In genomic region chr3:188177721-188178120, GRCh38 we compare ENCODE assay signal across 25 cellular contexts. TPM values are rescaled to one million over a fixed set of nuclear protein-coding genes. Genes with fewer than 3 reads are reported as not detected.
DNase-seq lines count a peak whose midpoint lies in the region; ATAC-seq and TF ChIP-seq lines count a peak whose summit lies in the region.
"Had no signal": no experiment of that assay in that cellular context is flagged by ENCODE, and none has a peak within 500 bp of the region (broad histone marks: within the 10 kb centered on the region; RNA-seq: fewer than 3 reads in every experiment).

No MANE protein-coding gene starts in this region.

- H3K27me3 Mint-ChIP-seq in activated naive CD4-positive, alpha-beta T cell treated with anti-CD3 and anti-CD28 coated beads, Interleukin-2, amount 10 ng/mL, durations not matched to agents 7 days and 5 days = no peaks in the 10 kb centered on the region
- H3K27me3 Mint-ChIP-seq in osteocyte (ENCODE audit: unreplicated experiment) = no peaks in the 10 kb centered on the region
- H3K27me3 Mint-ChIP-seq: activated B cell treated with CpG ODN at 0.5 μM for 24 hours; naive thymus-derived CD4-positive, alpha-beta T cell had no signal

- peaks cover 58% of the 10 kb centered on the region for H3K4me1 Mint-ChIP-seq in activated naive CD4-positive, alpha-beta T cell treated with anti-CD3 and anti-CD28 coated beads, Interleukin-2, amount 10 ng/mL, durations not matched to agents 7 days and 5 days
- H3K4me1 Mint-ChIP-seq in osteocyte (ENCODE audit: unreplicated experiment) = peaks cover 38% of the 10 kb centered on the region

- H3K9me3 ChIP-seq in transverse colon = no peaks in the 10 kb centered on the region
- H3K9me3 ChIP-seq: heart left ventricle, neutrophil, psoas muscle had no signal

- 54% methylated on average over 2 of the region's 2 CpGs; no CpG with 5 or more reads in 1 of the 2 donors for WGBS in transverse colon (ENCODE audit: low coverage in 1 of 2), 2 donors

- peaks cover 3% of the 10 kb centered on the region for H3K9me3 Mint-ChIP-seq in activated naive CD4-positive, alpha-beta T cell treated with anti-CD3 and anti-CD28 coated beads, Interleukin-2, amount 10 ng/mL, durations not matched to agents 7 days and 5 days
- H3K9me3 Mint-ChIP-seq in osteocyte (ENCODE audit: unreplicated experiment) = no peaks in the 10 kb centered on the region
- H3K9me3 Mint-ChIP-seq: activated B cell treated with CpG ODN at 0.5 μM for 24 hours; activated T-cell treated with anti-CD3 and anti-CD28 coated beads, Interleukin-2, amount 50 U/mL, for 4 hours; GM23338 had no signal

- H3K4me1 ChIP-seq in transverse colon = peaks cover 33 to 96% (median 74%) of the 10 kb centered on the region in 4 donors

- H3K27me3 ChIP-seq in transverse colon = no peaks in the 10 kb centered on the region
- H3K27me3 ChIP-seq: heart left ventricle, neutrophil had no signal

- no peak for DNase-seq in activated naive CD4-positive, alpha-beta T cell treated with anti-CD3 and anti-CD28 coated beads, Interleukin-2, amount 10 ng/mL, durations not matched to agents 7 days and 5 days
- no peak for DNase-seq in activated naive CD4-positive, alpha-beta T cell (lab: John Stamatoyannopoulos, UW)
- DNase-seq in coronary artery (ENCODE audit: low spot score) (no peak), osteocyte (ENCODE audit: extremely low spot score, unreplicated experiment) (no peak), transverse colon (no peak), NCI-H2029 treated with DMSO at 0.1 percent for 48 hours (lab: John Stamatoyannopoulos, UW) (no peak), anterior cingulate cortex (lab: John Stamatoyannopoulos, UW) (no peak)
- DNase-seq: activated B cell treated with CpG ODN at 0.5 μM for 24 hours; activated CD4-positive, alpha-beta T cell treated with anti-CD3 and anti-CD28 coated beads, Interleukin-2, amount 50 U/mL, for 1 hour; activated naive CD4-positive, alpha-beta T cell treated with Interleukin-2 at 50 U/mL for 16 hours; activated T-cell treated with anti-CD3 and anti-CD28 coated beads, Interleukin-2, amount 50 U/mL, for 4 hours; effector CD4-positive, alpha-beta T cell; heart left ventricle; naive thymus-derived CD4-positive, alpha-beta T cell; NCI-H510A; psoas muscle; SIG-M5; stimulated activated CD4-positive, alpha-beta T cell treated with anti-CD3 and anti-CD28 coated beads, Interleukin-4, amount 100 ng/mL, for 24 hours; substantia nigra; SW 1271 had no signal

- ATAC-seq in SK-N-SH treated with all-trans-retinoic acid at 6 μM for 48 hours = no peak
- ATAC-seq: activated T-cell treated with anti-CD3 and anti-CD28 coated beads, Interleukin-2, amount 50 U/mL, for 4 hours; GM23338; heart left ventricle; HepG2; naive thymus-derived CD4-positive, alpha-beta T cell; psoas muscle had no signal

- intact Hi-C loops in transverse colon (cut with DNase I; ENCODE audit: low total_unique reads) = no loop called here

- TF ChIP-seq CTCF in coronary artery (IDR thresholded peaks at IDR 0.05) (no peak), osteocyte (IDR thresholded peaks at IDR 0.05) (no peak), transverse colon (IDR thresholded peaks at IDR 0.05) (no peak)

- no peaks in the 10 kb centered on the region for H3K36me3 ChIP-seq in transverse colon
- H3K36me3 ChIP-seq: neutrophil had no signal

- in situ Hi-C loops in transverse colon (cut with MboI; ENCODE audit: low pct_ligation_motif_present in 1 of 4, low pct_unique_long_range_greater_than_20kb in 1 of 4, low sequenced_read_pairs in 3 of 4) = no loop called here

- TF ChIP-seq EP300 in transverse colon (IDR thresholded peaks at IDR 0.05; ENCODE audit: low read depth) = no peak

- H3K27ac ChIP-seq in coronary artery = peak overlapping the region; percentile 73 to 87
- H3K27ac ChIP-seq in transverse colon = peak overlapping the region; percentile 82 to 96 (median 84)
- H3K27ac ChIP-seq: 22Rv1, neutrophil had no signal

- CTCF ChIA-PET in activated naive CD4-positive, alpha-beta T cell treated with anti-CD3 and anti-CD28 coated beads, Interleukin-2, amount 10 ng/mL, durations not matched to agents 7 days and 5 days (lab: Charles Lee) = interaction anchor here (1.2 to 1.3 kb wide), 2 partner anchors 374 to 439 kb away, joined by 3 read pairs; no protein-coding TSS in a partner anchor

- peaks cover 48% of the 10 kb centered on the region for H3K36me3 Mint-ChIP-seq in activated naive CD4-positive, alpha-beta T cell treated with anti-CD3 and anti-CD28 coated beads, Interleukin-2, amount 10 ng/mL, durations not matched to agents 7 days and 5 days
- peaks cover 14% of the 10 kb centered on the region for H3K36me3 Mint-ChIP-seq in osteocyte (ENCODE audit: unreplicated experiment)

- peak overlapping the region; percentile 17 for H3K27ac Mint-ChIP-seq in activated naive CD4-positive, alpha-beta T cell treated with anti-CD3 and anti-CD28 coated beads, Interleukin-2, amount 10 ng/mL, durations not matched to agents 7 days and 5 days
- peak overlapping the region; percentile 29 for H3K27ac Mint-ChIP-seq in osteocyte (ENCODE audit: unreplicated experiment)
- H3K27ac Mint-ChIP-seq: activated B cell treated with CpG ODN at 0.5 μM for 24 hours, GM23338 had no signal

- H3K4me3 Mint-ChIP-seq in activated naive CD4-positive, alpha-beta T cell treated with anti-CD3 and anti-CD28 coated beads, Interleukin-2, amount 10 ng/mL, durations not matched to agents 7 days and 5 days = no peak overlapping the region
- H3K4me3 Mint-ChIP-seq in osteocyte (ENCODE audit: unreplicated experiment) = no peak overlapping the region
- H3K4me3 Mint-ChIP-seq: activated B cell treated with CpG ODN at 0.5 μM for 24 hours; activated T-cell treated with anti-CD3 and anti-CD28 coated beads, Interleukin-2, amount 50 U/mL, for 4 hours; GM23338 had no signal

- TF ChIP-seq POLR2A in transverse colon (IDR thresholded peaks at IDR 0.05) = no peak

- H3K4me3 ChIP-seq in coronary artery (no peak overlapping the region), transverse colon (no peak overlapping the region)
- H3K4me3 ChIP-seq: GM23338, heart left ventricle, psoas muscle had no signal

TF ChIP-seq in SK-N-SH treated with all-trans-retinoic acid at 6 μM for 48 hours, 23 proteins besides CTCF, POLR2A, EP300 and RAD21:
- TF ChIP-seq TSHZ2 (CRISPR knock-in tag; IDR thresholded peaks at IDR 0.05) = no peak
- TF ChIP-seq ZNF70 (CRISPR knock-in tag; IDR thresholded peaks at IDR 0.05) = no peak
- no peak for TF ChIP-seq ZNF565 (CRISPR knock-in tag; conservative IDR thresholded peaks at IDR 0.05; ENCODE audit: low read depth)
- TF ChIP-seq GLIS3 (CRISPR knock-in tag; IDR thresholded peaks at IDR 0.05) = no peak
- TF ChIP-seq TCF4 (CRISPR knock-in tag; IDR thresholded peaks at IDR 0.05; ENCODE audit: borderline replicate concordance) = no peak
- TF ChIP-seq RARB (CRISPR knock-in tag; IDR thresholded peaks at IDR 0.05) = no peak
- no peak for TF ChIP-seq OSR1 (CRISPR knock-in tag; IDR thresholded peaks at IDR 0.05)
- TF ChIP-seq ISL1 (CRISPR knock-in tag; IDR thresholded peaks at IDR 0.05) = no peak
- no peak for TF ChIP-seq CSDC2 (CRISPR knock-in tag; IDR thresholded peaks at IDR 0.05)
TF ChIP-seq in SK-N-SH treated with all-trans-retinoic acid at 6 μM for 48 hours: peak in this region for 0.

RNA-seq across cellular contexts. Expression of gene LPP, which starts 23.8 kb away (rescaled TPM):
- total RNA-seq in osteocyte (184 and 187 TPM in 2 replicates), transverse colon (100 to 1,000 TPM; 207 to 592 (median 406) TPM)
